Comparison of ENCODE assay signal across 18 cellular contexts in the genomic region with DNA sequence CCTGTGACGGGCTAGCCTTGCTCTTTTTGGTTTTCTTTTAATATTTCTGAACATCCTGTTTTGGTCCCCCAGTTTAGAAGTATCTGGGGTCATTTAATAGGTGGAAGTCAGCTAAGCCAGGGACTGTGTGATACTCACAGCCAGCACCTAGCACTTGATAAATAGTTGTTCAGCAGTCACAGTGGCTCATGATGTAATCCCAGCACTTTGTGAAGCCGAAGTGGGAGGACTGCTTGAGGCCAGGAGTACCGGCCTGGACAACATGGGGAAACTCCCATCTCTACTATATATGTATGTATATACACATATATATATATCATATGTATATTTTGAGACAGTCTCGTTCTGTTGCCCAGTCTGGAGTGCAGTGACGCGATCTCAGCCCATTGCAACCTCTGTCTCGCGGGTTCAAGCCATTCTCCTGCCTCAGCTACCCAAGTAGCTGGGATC.
"Had no signal": no experiment of that assay in that cellular context is flagged by ENCODE, and none has a peak within 500 bp of the region (broad histone marks: within the 10 kb centered on the region; RNA-seq: fewer than 3 reads in every experiment).

No MANE protein-coding gene starts in this region.

- DNase-seq: activated B cell treated with CpG ODN at 0.5 μM for 24 hours; activated CD4-positive, alpha-beta T cell treated with anti-CD3 and anti-CD28 coated beads for 48 hours; activated CD8-positive, alpha-beta memory T cell treated with anti-CD3 and anti-CD28 coated beads, Interleukin-2, amount 50 U/mL, for 4 hours; activated CD8-positive, alpha-beta T cell treated with anti-CD3 and anti-CD28 coated beads for 36 hours; activated naive CD4-positive, alpha-beta T cell treated with Interleukin-2 at 50 U/mL for 16 hours; hippocampal formation; left ventricle myocardium superior; mesenchymal stem cell; nucleus accumbens; stimulated activated CD4-positive, alpha-beta T cell treated with anti-CD3 and anti-CD28 coated beads, Interleukin-15, amount 100 ng/mL, for 24 hours; stimulated activated CD4-positive, alpha-beta T cell treated with anti-CD3 and anti-CD28 coated beads, Interleukin-4, amount 100 ng/mL, for 1 hour; stimulated activated naive CD4-positive, alpha-beta T cell treated with Interleukin-2 at 50 U/mL for 16 hours; substantia nigra; T-helper 2 cell had no signal

- ATAC-seq: activated CD8-positive, alpha-beta T cell treated with anti-CD3 and anti-CD28 coated beads for 36 hours; left ventricle myocardium superior; natural killer cell treated with Interleukin-12 subunit alpha and Interleukin-12 subunit beta and Interleukin-15 and Interleukin-18, amount 100 ng/mL, for 72 hours had no signal

- H3K4me3 ChIP-seq: esophagus muscularis mucosa, right atrium auricular region, skin epidermis had no signal

- H3K9me3 Mint-ChIP-seq: activated B cell treated with CpG ODN at 0.5 μM for 24 hours; activated CD8-positive, alpha-beta T cell treated with anti-CD3 and anti-CD28 coated beads for 36 hours; natural killer cell treated with Interleukin-12 subunit alpha and Interleukin-12 subunit beta and Interleukin-15 and Interleukin-18, amount 100 ng/mL, for 72 hours had no signal

- H3K27me3 ChIP-seq: esophagus muscularis mucosa, right atrium auricular region had no signal

- H3K9me3 ChIP-seq: esophagus muscularis mucosa, right atrium auricular region had no signal

- H3K4me3 Mint-ChIP-seq: activated B cell treated with CpG ODN at 0.5 μM for 24 hours; activated CD8-positive, alpha-beta T cell treated with anti-CD3 and anti-CD28 coated beads for 36 hours; natural killer cell treated with Interleukin-12 subunit alpha and Interleukin-12 subunit beta and Interleukin-15 and Interleukin-18, amount 100 ng/mL, for 72 hours had no signal

- H3K27ac ChIP-seq: esophagus muscularis mucosa had no signal

- H3K27ac Mint-ChIP-seq: activated B cell treated with CpG ODN at 0.5 μM for 24 hours; activated CD8-positive, alpha-beta T cell treated with anti-CD3 and anti-CD28 coated beads for 36 hours had no signal

- H3K36me3 ChIP-seq: esophagus muscularis mucosa, right atrium auricular region had no signal
